In genomic region chr7:48182736-48183369, GRCh38 we compare ENCODE assay signal across 11 cellular contexts. TPM values are rescaled to one million over a fixed set of nuclear protein-coding genes. Genes with fewer than 3 reads are reported as not detected.
DNase-seq lines count a peak whose midpoint lies in the region; ATAC-seq and TF ChIP-seq lines count a peak whose summit lies in the region.
"Had no signal": no experiment of that assay in that cellular context is flagged by ENCODE, and none has a peak within 500 bp of the region (broad histone marks: within the 10 kb centered on the region; RNA-seq: fewer than 3 reads in every experiment).

No MANE protein-coding gene starts in this region.

- H3K36me3 ChIP-seq in esophagus squamous epithelium: no peaks in the 10 kb centered on the region
- H3K36me3 ChIP-seq in skeletal muscle satellite cell (ENCODE audit: insufficient read depth, low read length): no peaks in the 10 kb centered on the region
- H3K36me3 ChIP-seq: heart right ventricle had no signal

- H3K27me3 ChIP-seq in esophagus squamous epithelium: no peaks in the 10 kb centered on the region
- no peaks in the 10 kb centered on the region for H3K27me3 ChIP-seq in skeletal muscle satellite cell (ENCODE audit: control insufficient read depth, insufficient read depth, low read length)
- H3K27me3 ChIP-seq: heart right ventricle had no signal

- DNase-seq in NCI-H446 treated with DMSO at 0.1 percent for 48 hours (lab: John Stamatoyannopoulos, UW): peak; percentile 3
- no peak for DNase-seq in NCI-H446 (lab: John Stamatoyannopoulos, UW)
- DNase-seq in T-helper 17 cell: no peak
- no peak for DNase-seq in esophagus squamous epithelium (lab: John Stamatoyannopoulos, UW)
- DNase-seq in activated naive CD4-positive, alpha-beta T cell (lab: John Stamatoyannopoulos, UW): no peak
- no peak for DNase-seq in type B pancreatic cell (ENCODE audit: extremely low spot score, unreplicated experiment)
- no peak for DNase-seq in iPS-NIHi11 (ENCODE audit: low spot score)
- DNase-seq: heart right ventricle, psoas muscle, RPMI8226 had no signal

- peak overlapping the region in 3 of 4 donors; percentile 43 to 69 (median 64) for H3K27ac ChIP-seq in esophagus squamous epithelium
- H3K27ac ChIP-seq: heart right ventricle, psoas muscle had no signal

- H3K27ac Mint-ChIP-seq in T-helper 17 cell (no peak overlapping the region), type B pancreatic cell (no peak overlapping the region)

- peak; percentile 20 for ATAC-seq in T-helper 17 cell
- ATAC-seq: heart right ventricle, psoas muscle had no signal

- H3K4me1 Mint-ChIP-seq in T-helper 17 cell (no peaks in the 10 kb centered on the region), type B pancreatic cell (ENCODE audit: unreplicated experiment) (peaks cover 4% of the 10 kb centered on the region)

- TF ChIP-seq CTCF in esophagus squamous epithelium (IDR thresholded peaks at IDR 0.05) (no peak), type B pancreatic cell (conservative IDR thresholded peaks at IDR 0.05) (no peak)

- no peaks in the 10 kb centered on the region for H3K9me3 Mint-ChIP-seq in type B pancreatic cell

- 18 to 33% methylated on average over 3 of the region's 3 CpGs for WGBS in esophagus squamous epithelium, 2 donors

- H3K4me2 ChIP-seq in skeletal muscle satellite cell (ENCODE audit: low read length): peak overlapping the region; percentile 42

- H3K4me3 ChIP-seq in esophagus squamous epithelium (no peak overlapping the region), skeletal muscle satellite cell (ENCODE audit: low read length) (no peak overlapping the region)
- H3K4me3 ChIP-seq: heart right ventricle, psoas muscle had no signal

- H3K27me3 Mint-ChIP-seq in T-helper 17 cell (peaks cover 5% of the 10 kb centered on the region), type B pancreatic cell (no peaks in the 10 kb centered on the region)

- H3K36me3 Mint-ChIP-seq in T-helper 17 cell (ENCODE audit: low read depth) (no peaks in the 10 kb centered on the region), type B pancreatic cell (no peaks in the 10 kb centered on the region)

- H3K9me3 ChIP-seq in T-helper 17 cell (ENCODE audit: control insufficient read depth, low read length, poor library complexity, severe bottlenecking) (peaks cover 2% of the 10 kb centered on the region), esophagus squamous epithelium (no peaks in the 10 kb centered on the region), skeletal muscle satellite cell (replicated peaks; ENCODE audit: low read length) (no peaks in the 10 kb centered on the region)
- H3K9me3 ChIP-seq: psoas muscle had no signal

- no peak overlapping the region for H3K9ac ChIP-seq in skeletal muscle satellite cell (ENCODE audit: low read depth, low read length)

- no peak for TF ChIP-seq POLR2A in esophagus squamous epithelium (IDR thresholded peaks at IDR 0.05)

- H3K4me1 ChIP-seq in esophagus squamous epithelium: peaks cover 0 to 19% (median 4%) of the 10 kb centered on the region in 3 donors
- peaks cover 19% of the 10 kb centered on the region for H3K4me1 ChIP-seq in skeletal muscle satellite cell (ENCODE audit: control insufficient read depth, insufficient read depth, low read length)
- H3K4me1 ChIP-seq: heart right ventricle, psoas muscle had no signal

- no peak overlapping the region for H3K4me3 Mint-ChIP-seq in T-helper 17 cell
- no peak overlapping the region for H3K4me3 Mint-ChIP-seq in type B pancreatic cell

- intact Hi-C loops in esophagus squamous epithelium (cut with DNase I): no loop called here

RNA-seq across cellular contexts. Expression of gene ABCA13, which starts 11.6 kb away (rescaled TPM):
- not detected for total RNA-seq in T-helper 17 cell
- total RNA-seq in esophagus squamous epithelium: 1 to 10 TPM in 3 of 4 donors, under 1 TPM in 1; 0.38 to 9.8 (median 4.9) TPM
- under 0.01 and 0.22 TPM in 2 replicates for total RNA-seq in skeletal muscle satellite cell (2012; rRNA removed)
- 0.60 and 2.2 TPM in 2 replicates for total RNA-seq in type B pancreatic cell (ENCODE audit: low replicate concordance)
